ENCODE assay signal across 13 cellular contexts in the genomic region with DNA sequence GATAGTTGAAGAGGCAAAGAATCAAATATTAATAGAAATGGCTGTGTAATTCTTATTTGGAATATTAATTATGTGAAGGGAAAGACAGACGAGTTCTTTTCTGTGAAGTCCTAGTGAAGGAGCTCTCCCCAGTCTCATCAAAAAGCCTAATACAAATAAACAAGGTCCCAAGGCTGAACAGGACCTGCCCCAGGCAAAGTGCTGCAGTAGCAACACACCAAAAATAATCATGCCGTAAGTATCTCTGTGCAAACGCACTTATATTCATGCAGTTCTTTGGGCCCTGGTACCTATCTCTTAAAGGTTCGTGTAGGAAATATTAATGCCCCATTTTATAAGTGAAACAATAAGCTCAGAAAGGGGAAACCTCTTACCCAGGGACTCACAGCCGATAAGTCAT. TPM values are rescaled to one million over a fixed set of nuclear protein-coding genes. Genes with fewer than 3 reads are reported as not detected.
DNase-seq lines count a peak whose midpoint lies in the region; ATAC-seq, FAIRE-seq and TF ChIP-seq lines count a peak whose summit lies in the region.
"Had no signal": no experiment of that assay in that cellular context is flagged by ENCODE, and none has a peak within 500 bp of the region (broad histone marks: within the 10 kb centered on the region; RNA-seq: fewer than 3 reads in every experiment).

No MANE protein-coding gene starts in this region.

- no peaks in the 10 kb centered on the region for H3K9me2 ChIP-seq in PC-9 (ENCODE audit: insufficient read depth)

- H4K20me1 ChIP-seq in PC-9 (ENCODE audit: insufficient read depth) (no peaks in the 10 kb centered on the region), endothelial cell of umbilical vein (replicated peaks; ENCODE audit: control insufficient read depth, extremely low read depth, insufficient read depth, low read length) (no peaks in the 10 kb centered on the region)

- H3K4me3 ChIP-seq in PC-9 (peak overlapping the region; percentile 48), endothelial cell of umbilical vein (replicated peaks in 1 of 3; ENCODE audit: insufficient read depth in 1 of 3, low read depth in 1 of 3, low read length in 3 of 3) (no peak overlapping the region)

- POLR2A ChIA-PET in PC-9 (lab: Charles Lee; ENCODE audit: unreplicated experiment) (interaction anchor here (0.5 to 1.2 kb wide), 6 partner anchors 16 to 720 kb away, joined by 3 to 8 read pairs (median 3); no protein-coding TSS in a partner anchor), endothelial cell of umbilical vein (lab: Charles Lee) (interaction anchor here (1.2 kb wide), 1 partner anchor 14 kb away, joined by 3 read pairs; no protein-coding TSS in a partner anchor)

- H3K4me1 ChIP-seq in PC-9 (replicated peaks; ENCODE audit: insufficient read depth) (peaks cover 38% of the 10 kb centered on the region), endothelial cell of umbilical vein (ENCODE audit: control insufficient read depth, extremely low read depth, insufficient read depth, low read length) (peaks cover 15% of the 10 kb centered on the region)

- dilution Hi-C loops in endothelial cell of umbilical vein (cut with MboI; ENCODE audit: extremely low pct_ligation_motif_present, low sequenced_read_pairs): no loop called here

- H2AFZ ChIP-seq in PC-9 (peak overlapping the region; percentile 59), endothelial cell of umbilical vein (ENCODE audit: low read depth, low read length) (no peak overlapping the region)

- no peak overlapping the region for H3K9ac ChIP-seq in endothelial cell of umbilical vein (replicated peaks; ENCODE audit: extremely low read depth, insufficient read depth, low read length)

- no peaks in the 10 kb centered on the region for H3K36me3 Mint-ChIP-seq in nephron (ENCODE audit: low read depth)

- H3K36me3 ChIP-seq in PC-9 (ENCODE audit: low read depth): no peaks in the 10 kb centered on the region
- H3K36me3 ChIP-seq in endothelial cell of umbilical vein (ENCODE audit: control insufficient read depth in 2 of 2, extremely low read depth in 1 of 2, insufficient read depth in 2 of 2, low read length in 2 of 2): no peaks in the 10 kb centered on the region

- H3K27me3 ChIP-seq in PC-9 (ENCODE audit: insufficient read depth, low read depth): no peaks in the 10 kb centered on the region
- H3K27me3 ChIP-seq in endothelial cell of umbilical vein (ENCODE audit: control insufficient read depth in 2 of 2, insufficient read depth in 2 of 2, low read length in 2 of 2): no peaks in the 10 kb centered on the region

- CTCF ChIA-PET in PC-9 (lab: Charles Lee): interaction anchor here (0.7 to 1.2 kb wide), 2 partner anchors 12 to 110 kb away, joined by 3 to 6 read pairs; no protein-coding TSS in a partner anchor
- CTCF ChIA-PET in endothelial cell of umbilical vein (lab: Charles Lee): interaction anchor here (0.7 to 2.3 kb wide), 8 partner anchors 10 to 283 kb away, joined by 3 to 10 read pairs (median 3); partner anchors contain the start of gene CHST15

- no peak overlapping the region for H3K4me3 Mint-ChIP-seq in nephron
- H3K4me3 Mint-ChIP-seq: T-helper 2 cell treated with Interferon-gamma antibody and Interleukin-4, amounts not matched to agents 5 μg/mL and 100 μg/mL, for 36 hours had no signal

- no peaks in the 10 kb centered on the region for H3K9me1 ChIP-seq in endothelial cell of umbilical vein (replicated peaks; ENCODE audit: control insufficient read depth, extremely low read depth, insufficient read depth, low read length)

- peaks cover 18% of the 10 kb centered on the region for H3K4me1 Mint-ChIP-seq in nephron

- H3K27ac ChIP-seq in PC-9 (peak overlapping the region; percentile 95), endothelial cell of umbilical vein (ENCODE audit: insufficient read depth, low read depth, low read length) (no peak overlapping the region)

- TF ChIP-seq CTCF in PC-9 (conservative IDR thresholded peaks at IDR 0.05) (no peak), endothelial cell of umbilical vein (IDR thresholded peaks at IDR 0.05; ENCODE audit: extremely low read depth in 1 of 2, insufficient read depth in 1 of 2, low read depth in 1 of 2, low read length in 2 of 2) (no peak), nephron (IDR thresholded peaks at IDR 0.05; ENCODE audit: unreplicated experiment in 3 of 3) (no peak)

- intact Hi-C loops in PC-9 (cut with micrococcal nuclease; ENCODE audit: unreplicated experiment): loop anchor here (5.0 kb wide), 2 partner anchors 47 to 108 kb away; no protein-coding TSS in a partner anchor
- intact Hi-C loops in endothelial cell of umbilical vein (cut with micrococcal nuclease): no loop called here

- peaks cover 18% of the 10 kb centered on the region for H3K27me3 Mint-ChIP-seq in nephron (ENCODE audit: low read depth)

- peaks cover 23% of the 10 kb centered on the region for H3F3A ChIP-seq in PC-9 (ENCODE audit: insufficient read depth, low read depth)

- no TSS peak for BruUV-seq in PC-9 (replicated peaks; lab: Mats Ljungman, UMichigan)
- no TSS peak for BruUV-seq in endothelial cell of umbilical vein (replicated peaks; lab: Mats Ljungman, UMichigan)

- DNase-seq in PC-9 (peak in 1 of 2 experiments; percentile 43), endothelial cell of umbilical vein (ENCODE audit: low read depth, low spot score) (no peak), urothelium cell line (ENCODE audit: low spot score) (peak; percentile 26), NCI-H1436 (lab: John Stamatoyannopoulos, UW) (no peak)
- DNase-seq: activated CD4-positive, alpha-beta T cell treated with anti-CD3 and anti-CD28 coated beads, Interleukin-2, amount 50 U/mL, for 48 hours; activated gamma-delta T cell treated with Interleukin-2 at 50 U/mL for 16 hours; GOT3; islet precursor cell; NCI-H146 had no signal

- no peak for TF ChIP-seq POLR2A in endothelial cell of umbilical vein (IDR thresholded peaks at IDR 0.05; ENCODE audit: low read depth, low read length)

- H3K79me2 ChIP-seq in PC-9 (ENCODE audit: low read depth): no peaks in the 10 kb centered on the region
- no peaks in the 10 kb centered on the region for H3K79me2 ChIP-seq in endothelial cell of umbilical vein (ENCODE audit: control insufficient read depth, insufficient read depth, low read length)

- peak overlapping the region; percentile 90 for H3K4me2 ChIP-seq in PC-9
- H3K4me2 ChIP-seq in endothelial cell of umbilical vein (ENCODE audit: insufficient read depth, low read length): no peak overlapping the region

- FAIRE-seq in endothelial cell of umbilical vein (lab: Jason Lieb, UNC) (peak; percentile 21), urothelium cell line (lab: Jason Lieb, UNC) (no peak)

- H3K9me3 Mint-ChIP-seq in nephron: no peaks in the 10 kb centered on the region
- H3K9me3 Mint-ChIP-seq: T-helper 2 cell treated with Interferon-gamma antibody and Interleukin-4, amounts not matched to agents 5 μg/mL and 100 μg/mL, for 36 hours had no signal

- no peak for ATAC-seq in GM21619 (IDR thresholded peaks at IDR 0.05; ENCODE audit: unreplicated experiment)
- no peak for ATAC-seq in GM21390 (IDR thresholded peaks at IDR 0.05; ENCODE audit: unreplicated experiment)

- H3K9me3 ChIP-seq in PC-9 (ENCODE audit: insufficient read depth, low read depth) (no peaks in the 10 kb centered on the region), endothelial cell of umbilical vein (replicated peaks; ENCODE audit: control insufficient read depth, insufficient read depth, low read length) (no peaks in the 10 kb centered on the region)

- peak overlapping the region; percentile 25 to 46 (median 45) for H3K27ac Mint-ChIP-seq in nephron
- H3K27ac Mint-ChIP-seq: T-helper 2 cell treated with Interferon-gamma antibody and Interleukin-4, amounts not matched to agents 5 μg/mL and 100 μg/mL, for 36 hours had no signal

TF ChIP-seq in endothelial cell of umbilical vein, 7 proteins besides CTCF, POLR2A, EP300 and RAD21:
- TF ChIP-seq EZH2 (IDR thresholded peaks at IDR 0.05; ENCODE audit: borderline replicate concordance, low read depth, low read length, severe bottlenecking): no peak
- TF ChIP-seq GATA2 (IDR thresholded peaks at IDR 0.05; ENCODE audit: insufficient read depth, insufficient read length, low read depth, low read length): no peak
- no peak for TF ChIP-seq JUN (IDR thresholded peaks at IDR 0.05; ENCODE audit: borderline replicate concordance, insufficient read depth, insufficient read length, low read depth)
- no peak for TF ChIP-seq MYC (IDR thresholded peaks at IDR 0.05; ENCODE audit: low read depth, low read length)
- no peak for TF ChIP-seq POLR2AphosphoS5 (IDR thresholded peaks at IDR 0.05; ENCODE audit: insufficient read depth, low read depth, low read length)
- TF ChIP-seq, protein P1, sequence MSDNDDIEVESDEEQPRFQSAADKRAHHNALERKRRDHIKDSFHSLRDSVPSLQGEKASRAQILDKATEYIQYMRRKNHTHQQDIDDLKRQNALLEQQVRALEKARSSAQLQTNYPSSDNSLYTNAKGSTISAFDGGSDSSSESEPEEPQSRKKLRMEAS (IDR thresholded peaks at IDR 0.05; ENCODE audit: insufficient read depth, insufficient read length): no peak
- TF ChIP-seq FOS (IDR thresholded peaks at IDR 0.05; ENCODE audit: borderline replicate concordance, insufficient read depth, low read length): no peak
TF ChIP-seq in endothelial cell of umbilical vein: peak in this region for 0.

RNA-seq across cellular contexts. Expression of gene CHST15, which starts 12.2 kb away (rescaled TPM):
- total RNA-seq in PC-9 (2021) (23.8 and 24.6 TPM in 2 replicates), endothelial cell of umbilical vein (23.1 and 29.2 TPM in 2 replicates)
- 21.8 and 23.1 TPM in 2 replicates for polyA plus RNA-seq in endothelial cell of umbilical vein
- polyA plus RNA-seq in endothelial cell of umbilical vein (2011; cell fraction: cytosol; rRNA removed): 14.3 and 15.2 TPM in 2 replicates
- polyA plus RNA-seq in endothelial cell of umbilical vein (2011; cell fraction: nucleus; rRNA removed): 29.3 and 31.5 TPM in 2 replicates
- polyA plus RNA-seq in endothelial cell of umbilical vein (2012): 3.8 and 6.1 TPM in 2 replicates
- 41.4 and 50.1 TPM in 2 replicates for polyA minus RNA-seq in endothelial cell of umbilical vein
- polyA minus RNA-seq in endothelial cell of umbilical vein (2011; cell fraction: cytosol; rRNA and poly(A)+ RNA removed): 4.9 TPM
- 25.5 and 33.0 TPM in 2 replicates for polyA minus RNA-seq in endothelial cell of umbilical vein (2011; cell fraction: nucleus; rRNA and poly(A)+ RNA removed)
